Comparison of ENCODE assay signal across 24 cellular contexts in genomic region chr11:122897606-122898210, GRCh38. TPM values are rescaled to one million over a fixed set of nuclear protein-coding genes. Genes with fewer than 3 reads are reported as not detected.
DNase-seq lines count a peak whose midpoint lies in the region; ATAC-seq, FAIRE-seq and TF ChIP-seq lines count a peak whose summit lies in the region.
"Had no signal": no experiment of that assay in that cellular context is flagged by ENCODE, and none has a peak within 500 bp of the region (broad histone marks: within the 10 kb centered on the region; RNA-seq: fewer than 3 reads in every experiment).

No MANE protein-coding gene starts in this region.

- no peaks in the 10 kb centered on the region for H3K4me1 ChIP-seq in mammary epithelial cell (ENCODE audit: insufficient read depth, low read length)
- no peaks in the 10 kb centered on the region for H3K4me1 ChIP-seq in mesendoderm (ENCODE audit: control insufficient read depth, low read depth, low read length)
- H3K4me1 ChIP-seq: BE2C, heart right ventricle, right atrium auricular region, uterus had no signal

- H3K4me3 ChIP-seq in AG09309 (ENCODE audit: control insufficient read depth, low read depth, low read length): no peak overlapping the region
- no peak overlapping the region for H3K4me3 ChIP-seq in brain microvascular endothelial cell (ENCODE audit: low read depth, low read length)
- no peak overlapping the region for H3K4me3 ChIP-seq in mammary epithelial cell (replicated peaks in 1 of 3; ENCODE audit: insufficient read depth in 1 of 3, low read depth in 2 of 3, low read length in 3 of 3)
- H3K4me3 ChIP-seq in mesendoderm (ENCODE audit: low read length): no peak overlapping the region
- H3K4me3 ChIP-seq: heart right ventricle, K562, PC-9, right atrium auricular region, uterus had no signal

- no TSS peak for BruUV-seq in mammary epithelial cell (replicated peaks; lab: Mats Ljungman, UMichigan)

- H3K27me3 ChIP-seq in brain microvascular endothelial cell (replicated peaks): no peaks in the 10 kb centered on the region
- H3K27me3 ChIP-seq in mammary epithelial cell (ENCODE audit: insufficient read depth, low read length): no peaks in the 10 kb centered on the region
- H3K27me3 ChIP-seq in mesendoderm (ENCODE audit: insufficient read depth, low read length, poor library complexity): no peaks in the 10 kb centered on the region
- H3K27me3 ChIP-seq: heart right ventricle, right atrium auricular region, uterus had no signal

- DNase-seq in AG09309 (ENCODE audit: low read depth) (peak; percentile 37), HTR-8/SVneo (ENCODE audit: insufficient read length, low spot score) (peak; percentile 29), brain microvascular endothelial cell (peak; percentile 32), kidney tubule cell (ENCODE audit: low spot score) (peak; percentile 67), mammary epithelial cell (no peak), mesendoderm (no peak), DMS153 (lab: John Stamatoyannopoulos, UW) (no peak)
- DNase-seq: activated CD4-positive, alpha-beta T cell treated with anti-CD3 and anti-CD28 coated beads, Interleukin-2, amount 50 U/mL, for 1 hour; activated naive CD8-positive, alpha-beta T cell treated with anti-CD3 and anti-CD28 coated beads, Interleukin-2, amount 10 ng/mL, durations not matched to agents 7 days and 5 days; activated T-cell treated with anti-CD3 and anti-CD28 coated beads, Interleukin-2, amount 50 U/mL, for 4 hours; BE2C; heart right ventricle; NCI-H1048; NCI-H2107; uterus had no signal

- no peak overlapping the region for H3K4ac ChIP-seq in mesendoderm (ENCODE audit: low read depth, low read length)

- H3K4me2 ChIP-seq in mammary epithelial cell (ENCODE audit: insufficient read depth, low read depth, low read length) (no peak overlapping the region), mesendoderm (ENCODE audit: low read length) (no peak overlapping the region)
- H3K4me2 ChIP-seq: PC-9 had no signal

- H3K27ac ChIP-seq in brain microvascular endothelial cell (no peak overlapping the region), mammary epithelial cell (ENCODE audit: insufficient read depth, low read depth, low read length) (no peak overlapping the region), mesendoderm (ENCODE audit: low read depth, low read length) (no peak overlapping the region)
- H3K27ac ChIP-seq: heart right ventricle, PC-9, right atrium auricular region, uterus had no signal

- no peak for FAIRE-seq in HTR-8/SVneo (lab: Jason Lieb, UNC)
- FAIRE-seq: endometrium, K562, keratinocyte, TTC549 had no signal

- no peak overlapping the region for H2BK15ac ChIP-seq in mesendoderm (replicated peaks; ENCODE audit: low read depth)

- H3K36me3 ChIP-seq in brain microvascular endothelial cell (replicated peaks): no peaks in the 10 kb centered on the region
- H3K36me3 ChIP-seq in mammary epithelial cell (ENCODE audit: insufficient read depth, low read length): no peaks in the 10 kb centered on the region
- H3K36me3 ChIP-seq in mesendoderm (ENCODE audit: control insufficient read depth, insufficient read depth, low read length): no peaks in the 10 kb centered on the region
- H3K36me3 ChIP-seq: BE2C, heart right ventricle, right atrium auricular region, uterus had no signal

- H3K79me1 ChIP-seq in mesendoderm (ENCODE audit: low read length): no peaks in the 10 kb centered on the region

- no peak overlapping the region for H3K23ac ChIP-seq in mesendoderm (ENCODE audit: low read length)

- no peak overlapping the region for H3K18ac ChIP-seq in mesendoderm (ENCODE audit: low read length)

- H3K79me2 ChIP-seq in mammary epithelial cell (ENCODE audit: insufficient read depth, low read length) (no peaks in the 10 kb centered on the region), mesendoderm (ENCODE audit: control insufficient read depth, insufficient read depth, low read length) (no peaks in the 10 kb centered on the region)

- no peak overlapping the region for H2AK5ac ChIP-seq in mesendoderm (ENCODE audit: low read length)

- H4K5ac ChIP-seq in mesendoderm (ENCODE audit: low read length): no peak overlapping the region

- H3K9me3 ChIP-seq in mammary epithelial cell (replicated peaks; ENCODE audit: insufficient read depth, low read length): no peaks in the 10 kb centered on the region
- H3K9me3 ChIP-seq: BE2C, heart right ventricle, right atrium auricular region, uterus had no signal

- dilution Hi-C loops in mammary epithelial cell (cut with HindIII; ENCODE audit: low sequenced_read_pairs): no loop called here

- TF ChIP-seq CTCF in AG09309 (IDR thresholded peaks at IDR 0.05; ENCODE audit: control insufficient read depth, insufficient read depth, low read depth, low read length, missing control alignments) (no peak), brain microvascular endothelial cell (IDR thresholded peaks at IDR 0.05; ENCODE audit: low read depth, low read length, missing control alignments) (no peak), mammary epithelial cell (conservative IDR thresholded peaks at IDR 0.05 in 1 of 2, IDR thresholded peaks at IDR 0.05 in 1 of 2; ENCODE audit: extremely low read depth in 1 of 2, insufficient read depth in 1 of 2, low read depth in 1 of 2, low read length in 2 of 2) (no peak)

- no peak overlapping the region for H2AFZ ChIP-seq in mammary epithelial cell (ENCODE audit: low read depth, low read length)
- H2AFZ ChIP-seq: PC-9 had no signal

- H4K20me1 ChIP-seq in mammary epithelial cell (ENCODE audit: insufficient read depth, low read length): no peaks in the 10 kb centered on the region

- 67% methylated on average over 5 of the region's 5 CpGs for WGBS in mammary epithelial cell (ENCODE audit: low coverage, missing lambda C conversion rate)
- WGBS in mesendoderm (ENCODE audit: extremely low coverage, insufficient coverage, low lambda C conversion rate): no CpG with 5 or more reads among the region's 5 CpGs

- H2BK5ac ChIP-seq in mesendoderm (ENCODE audit: low read length): no peak overlapping the region

- H3K9ac ChIP-seq in mammary epithelial cell (ENCODE audit: insufficient read depth, low read length) (no peak overlapping the region), mesendoderm (ENCODE audit: low read length) (no peak overlapping the region)

- no peak overlapping the region for H3K56ac ChIP-seq in mesendoderm (ENCODE audit: low read length)

- H4K8ac ChIP-seq in mesendoderm (ENCODE audit: low read depth, low read length): no peak overlapping the region

- ATAC-seq in HG02642 (IDR thresholded peaks at IDR 0.05; ENCODE audit: poor library complexity, unreplicated experiment): no peak
- ATAC-seq: activated T-cell treated with anti-CD3 and anti-CD28 coated beads, Interleukin-2, amount 50 U/mL, for 4 hours; heart right ventricle; K562 had no signal

- intact Hi-C loops in mammary epithelial cell (cut with micrococcal nuclease): no loop called here

- H2BK120ac ChIP-seq in mesendoderm (ENCODE audit: low read depth, low read length): no peak overlapping the region

- in situ Hi-C loops in brain microvascular endothelial cell (cut with HindIII; ENCODE audit: low pct_ligation_motif_present, low sequenced_read_pairs) (no loop called here), mammary epithelial cell (cut with MboI; ENCODE audit: low sequenced_read_pairs in 2 of 2) (no loop called here)

- CTCF ChIA-PET in mammary epithelial cell (lab: Charles Lee; ENCODE audit: low non-redundant PET): no interaction called here

RNA-seq across cellular contexts. Expression of gene JHY, which starts 15.1 kb away (rescaled TPM):
- total RNA-seq in mammary epithelial cell: 1 to 10 TPM; 6.2 to 7.7 TPM
- polyA plus RNA-seq in mammary epithelial cell: 2.3 TPM
- polyA minus RNA-seq in mammary epithelial cell: 3.3 TPM
- 1.2 TPM for polyA plus RNA-seq in mesendoderm (2013, experiment 1 of 2)
- polyA plus RNA-seq in mesendoderm (2013, experiment 2 of 2): 1.2 TPM
- total RNA-seq: K562 had no signal
- polyA plus RNA-seq: K562 had no signal

RNA-seq across cellular contexts. Expression of gene CRTAM, which starts 59.4 kb away (rescaled TPM):
- total RNA-seq in mammary epithelial cell: under 1 TPM in 1 of 2 donors, not detected in 1; 0.33 TPM
- polyA plus RNA-seq in mammary epithelial cell: 0.03 TPM
- polyA minus RNA-seq in mammary epithelial cell: not detected
- 0.31 TPM for polyA plus RNA-seq in mesendoderm (2013, experiment 1 of 2)
- 0.45 TPM for polyA plus RNA-seq in mesendoderm (2013, experiment 2 of 2)
- total RNA-seq: K562, mesenteric fat pad, neural crest cell, PC-9 had no signal
- polyA plus RNA-seq: K562 had no signal

Comparison
In these comparisons a context has a peak if more than half of its experiments do, and no peak if none do; other contexts are left out.
1. DNase-seq: peak in AG09309 (single experiment), HTR-8/SVneo (single experiment), brain microvascular endothelial cell (single experiment) and kidney tubule cell (single experiment); none in mammary epithelial cell (single experiment), mesendoderm (single experiment) and DMS153 (single experiment).